Comparison of ENCODE assay signal across 31 cellular contexts in genomic region chr10:123624086-123624485, GRCh38. TPM values are rescaled to one million over a fixed set of nuclear protein-coding genes. Genes with fewer than 3 reads are reported as not detected.
"Had no signal": no experiment of that assay in that cellular context is flagged by ENCODE, and none has a peak within 500 bp of the region (broad histone marks: within the 10 kb centered on the region; RNA-seq: fewer than 3 reads in every experiment).

No MANE protein-coding gene starts in this region.

- H3K27me3 ChIP-seq: ovary, tibial nerve, uterus had no signal

- DNase-seq: hippocampal formation; immature natural killer cell; kidney; left colon; left ventricle myocardium inferior; midbrain; mucosa of descending colon; naive thymus-derived CD4-positive, alpha-beta T cell; ovary; right cardiac atrium; small intestine; stimulated activated CD4-positive, alpha-beta T cell treated with anti-CD3 and anti-CD28 coated beads, Interleukin-1b, Interleukin-23, amount 100 ng/mL, for 48 hours; stimulated activated CD4-positive, alpha-beta T cell treated with anti-CD3 and anti-CD28 coated beads, Interleukin-2, amount 100 ng/mL, for 48 hours; stimulated activated CD4-positive, alpha-beta T cell treated with anti-CD3 and anti-CD28 coated beads, Interleukin-4, amount 100 ng/mL, for 4 hours; stimulated activated CD8-positive, alpha-beta memory T cell treated with anti-CD3 and anti-CD28 coated beads, Interleukin-4, amount 100 ng/mL, for 48 hours; stimulated activated naive CD4-positive, alpha-beta T cell treated with Interleukin-2 at 50 U/mL for 16 hours; stimulated activated naive CD8-positive, alpha-beta T cell treated with anti-CD3 and anti-CD28 coated beads, Interleukin-15, amount 100 ng/mL, for 72 hours; substantia nigra; uterus had no signal

- H3K4me1 ChIP-seq: left ventricle myocardium inferior, tibial nerve, uterus had no signal

- H3K9me3 ChIP-seq: mucosa of descending colon, ovary, uterus had no signal

- H3K36me3 ChIP-seq: left ventricle myocardium inferior, ovary, tibial nerve, uterus had no signal

- H3K27ac ChIP-seq: left ventricle myocardium inferior, ovary, tibial nerve, uterus had no signal

- H3K4me3 ChIP-seq: left ventricle myocardium inferior, mucosa of descending colon, ovary, tibial nerve, uterus had no signal

RNA-seq across cellular contexts. Expression of gene GPR26, which starts 42.1 kb away (rescaled TPM):
- total RNA-seq: kidney; left colon; left ventricle myocardium inferior; lower leg skin; lung microvascular endothelial cell; mesenteric fat pad; mucosa of descending colon; myocyte; naive thymus-derived CD4-positive, alpha-beta T cell; natural killer cell treated with Interleukin-12 subunit alpha and Interleukin-12 subunit beta and Interleukin-15 and Interleukin-18, amount 100 ng/mL, for 72 hours; omental fat pad; ovary; progenitor cell of endocrine pancreas; pulmonary artery endothelial cell; renal cortical epithelial cell; right cardiac atrium; sciatic nerve; tibial nerve; ureter; uterus had no signal
- polyA plus RNA-seq: immature natural killer cell; naive thymus-derived CD4-positive, alpha-beta T cell; ovary; right cardiac atrium; small intestine had no signal
